ENCODE assay signal across 11 cellular contexts in the genomic region with DNA sequence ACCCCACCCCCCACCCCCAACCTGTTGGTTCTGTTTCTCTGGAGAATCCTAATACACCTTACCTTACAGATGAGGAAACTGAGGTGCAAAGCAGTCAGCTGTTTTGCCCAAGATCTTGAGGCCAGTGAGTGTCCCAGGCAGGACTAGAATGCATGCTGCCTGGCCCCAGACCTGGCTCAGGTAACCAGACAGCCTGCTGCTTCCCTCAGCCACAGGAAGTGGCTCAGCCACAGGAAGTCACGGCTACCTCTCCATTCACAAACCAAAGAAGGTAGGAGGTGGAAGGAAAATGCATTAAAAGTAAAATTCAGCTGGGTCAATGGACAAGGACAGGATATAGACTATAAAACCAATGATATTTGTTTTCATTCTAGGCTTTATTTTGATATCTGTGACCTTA.
DNase-seq lines count a peak whose midpoint lies in the region; ATAC-seq and TF ChIP-seq lines count a peak whose summit lies in the region.
"Had no signal": no experiment of that assay in that cellular context is flagged by ENCODE, and none has a peak within 500 bp of the region (broad histone marks: within the 10 kb centered on the region; RNA-seq: fewer than 3 reads in every experiment).

No MANE protein-coding gene starts in this region.

- no peaks in the 10 kb centered on the region for H3K9me3 Mint-ChIP-seq in memory B cell

- H3K36me3 Mint-ChIP-seq in memory B cell = no peaks in the 10 kb centered on the region

- TF ChIP-seq POLR2A in GM18505 (IDR thresholded peaks at IDR 0.05; ENCODE audit: borderline replicate concordance, extremely low read depth, insufficient read depth, insufficient read length) = no peak

- H3K4me3 Mint-ChIP-seq in memory B cell = peak overlapping the region; percentile 48

- H3K27ac Mint-ChIP-seq in memory B cell = peak overlapping the region; percentile 95

- ATAC-seq in memory B cell (ENCODE audit: low read depth) (peak; percentile 40), GM18505 (IDR thresholded peaks at IDR 0.05; ENCODE audit: unreplicated experiment) (no peak)
- ATAC-seq: upper lobe of right lung had no signal

- DNase-seq in stimulated activated CD4-positive, alpha-beta T cell treated with anti-CD3 and anti-CD28 coated beads, Interleukin-12 subunit alpha, Interleukin-12 subunit beta, amount 100 ng/mL, for 48 hours (ENCODE audit: low read depth in 2 of 3, low spot score in 1 of 3) = peak; percentile 13 to 20 (median 17)
- no peak for DNase-seq in stimulated activated CD4-positive, alpha-beta T cell treated with anti-CD3 and anti-CD28 coated beads, Interleukin-12 subunit alpha, Interleukin-12 subunit beta, amount 100 ng/mL, for 4 hours
- peak; percentile 32 for DNase-seq in activated CD8-positive, alpha-beta memory T cell treated with anti-CD3 and anti-CD28 coated beads, Interleukin-2, amount 50 U/mL, for 4 hours
- no peak for DNase-seq in memory B cell (ENCODE audit: low spot score in 2 of 2)
- DNase-seq in epidermal melanocyte (ENCODE audit: insufficient read length, low spot score) = no peak
- no peak for DNase-seq in NCI-H146 (lab: John Stamatoyannopoulos, UW)
- no peak for DNase-seq in HuH-7.5 (ENCODE audit: low spot score)
- DNase-seq: KG1, NCI-H510A treated with DMSO at 0.1 percent for 48 hours, upper lobe of right lung had no signal

- no peaks in the 10 kb centered on the region for H3K27me3 Mint-ChIP-seq in memory B cell

- peaks cover 54% of the 10 kb centered on the region for H3K4me1 Mint-ChIP-seq in memory B cell

Comparison
In these comparisons a context has a peak if more than half of its experiments do, and no peak if none do; other contexts are left out.
1. DNase-seq: peak in stimulated activated CD4-positive, alpha-beta T cell treated with anti-CD3 and anti-CD28 coated beads, Interleukin-12 subunit alpha, Interleukin-12 subunit beta, amount 100 ng/mL, for 48 hours (3 of 3) and activated CD8-positive, alpha-beta memory T cell treated with anti-CD3 and anti-CD28 coated beads, Interleukin-2, amount 50 U/mL, for 4 hours (single experiment); none in stimulated activated CD4-positive, alpha-beta T cell treated with anti-CD3 and anti-CD28 coated beads, Interleukin-12 subunit alpha, Interleukin-12 subunit beta, amount 100 ng/mL, for 4 hours (single experiment), memory B cell (0 of 2), epidermal melanocyte (single experiment), NCI-H146 (single experiment) and HuH-7.5 (single experiment).